ENCODE assay signal across 11 cellular contexts in the genomic region with DNA sequence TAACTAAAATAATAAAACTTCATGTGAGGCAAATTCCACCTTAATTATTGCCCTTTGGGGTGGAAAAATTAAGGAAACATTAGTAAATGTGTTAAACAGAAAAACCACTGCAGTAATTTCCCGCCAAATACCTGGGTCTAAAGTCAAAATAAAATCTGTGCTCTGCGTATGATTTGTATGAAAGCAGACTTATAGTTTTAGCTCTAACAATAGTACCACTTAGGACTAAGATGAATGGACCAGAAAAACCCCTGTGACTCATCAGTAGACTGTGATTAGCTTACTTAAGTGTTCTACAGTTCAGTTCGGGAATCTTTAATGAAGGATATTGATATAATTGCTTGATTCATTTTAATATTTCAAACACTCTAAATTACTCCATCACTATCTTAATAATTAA. TPM values are rescaled to one million over a fixed set of nuclear protein-coding genes. Genes with fewer than 3 reads are reported as not detected.
DNase-seq lines count a peak whose midpoint lies in the region; ATAC-seq and TF ChIP-seq lines count a peak whose summit lies in the region.
"Had no signal": no experiment of that assay in that cellular context is flagged by ENCODE, and none has a peak within 500 bp of the region (broad histone marks: within the 10 kb centered on the region; RNA-seq: fewer than 3 reads in every experiment).

No MANE protein-coding gene starts in this region.

- TF ChIP-seq POLR2A in uterus (IDR thresholded peaks at IDR 0.05): no peak

- H3K9me3 ChIP-seq in left ventricle myocardium inferior (replicated peaks) (no peaks in the 10 kb centered on the region), right atrium auricular region (no peaks in the 10 kb centered on the region), Panc1 (ENCODE audit: control insufficient read depth, insufficient read depth, low read depth, low read length) (peaks cover 18% of the 10 kb centered on the region; the same call in 1 of the 2 replicates), uterus (no peaks in the 10 kb centered on the region)
- H3K9me3 ChIP-seq in CD8-positive, alpha-beta T cell (ENCODE audit: low read length): no peaks in the 10 kb centered on the region

- H3K27me3 ChIP-seq in left ventricle myocardium inferior (ENCODE audit: low read depth) (no peaks in the 10 kb centered on the region), right atrium auricular region (no peaks in the 10 kb centered on the region), Panc1 (ENCODE audit: control insufficient read depth, insufficient read depth, low read length) (no peaks in the 10 kb centered on the region), uterus (no peaks in the 10 kb centered on the region)
- H3K27me3 ChIP-seq in CD8-positive, alpha-beta T cell (ENCODE audit: insufficient read depth, low read length): no peaks in the 10 kb centered on the region

- no peak overlapping the region for H3K4me3 ChIP-seq in left ventricle myocardium inferior
- no peak overlapping the region for H3K4me3 ChIP-seq in right atrium auricular region
- H3K4me3 ChIP-seq in Panc1 (ENCODE audit: low read depth in 2 of 2, low read length in 2 of 2): no peak overlapping the region
- H3K4me3 ChIP-seq in fibroblast of pulmonary artery (replicated peaks; ENCODE audit: low read depth, low read length): no peak overlapping the region
- no peak overlapping the region for H3K4me3 ChIP-seq in uterus
- H3K4me3 ChIP-seq in CD8-positive, alpha-beta T cell (ENCODE audit: low read depth, low read length): no peak overlapping the region

- intact Hi-C loops in left ventricle myocardium inferior (cut with micrococcal nuclease): no loop called here
- intact Hi-C loops in Panc1 (cut with micrococcal nuclease; ENCODE audit: unreplicated experiment): loop anchor here (5.0 kb wide), 2 partner anchors 75 to 395 kb away; no protein-coding TSS in a partner anchor
- intact Hi-C loops in uterus (cut with DNase I; ENCODE audit: low total_unique reads): loop anchor here (5.0 kb wide), 1 partner anchor 40 kb away; no protein-coding TSS in a partner anchor
- intact Hi-C loops in CD8-positive, alpha-beta T cell (cut with DNase I, micrococcal nuclease): loop anchor here (5.0 to 10.0 kb wide), 2 partner anchors 215 to 592 kb away; no protein-coding TSS in a partner anchor

- peak overlapping the region; percentile 80 for H3K27ac ChIP-seq in left ventricle myocardium inferior (replicated peaks)
- H3K27ac ChIP-seq in right atrium auricular region: no peak overlapping the region
- peak overlapping the region; percentile 100 for H3K27ac ChIP-seq in Panc1 (ENCODE audit: low read length)
- peak overlapping the region; percentile 34 to 78 for H3K27ac ChIP-seq in uterus
- H3K27ac ChIP-seq in CD8-positive, alpha-beta T cell (ENCODE audit: low read depth, low read length): no peak overlapping the region

- H3K9me3 Mint-ChIP-seq in CD8-positive, alpha-beta T cell: no peaks in the 10 kb centered on the region
- H3K9me3 Mint-ChIP-seq: activated T-helper 2 cell treated with anti-CD3 and anti-CD28 coated beads, Interferon-gamma antibody, Interleukin-2, Interleukin-4, amounts not matched to agents 10 μg/mL and 5 μg/mL and 100 μg/mL, durations not matched to agents 14 hours and 24 hours and 36 hours had no signal

- BruUV-seq in Panc1 (replicated peaks; lab: Mats Ljungman, UMichigan): no TSS peak

- H3K4me3 Mint-ChIP-seq in CD8-positive, alpha-beta T cell: no peak overlapping the region

- H3K36me3 ChIP-seq in left ventricle myocardium inferior (no peaks in the 10 kb centered on the region), right atrium auricular region (no peaks in the 10 kb centered on the region), Panc1 (ENCODE audit: control insufficient read depth, insufficient read depth, low read length) (no peaks in the 10 kb centered on the region), uterus (no peaks in the 10 kb centered on the region)
- no peaks in the 10 kb centered on the region for H3K36me3 ChIP-seq in CD8-positive, alpha-beta T cell (ENCODE audit: insufficient read depth, low read length)

- H3K27me3 Mint-ChIP-seq in CD8-positive, alpha-beta T cell (ENCODE audit: low read depth): no peaks in the 10 kb centered on the region

- ATAC-seq in Panc1: no peak
- no peak for ATAC-seq in CD8-positive, alpha-beta T cell

- H3K4me1 Mint-ChIP-seq in CD8-positive, alpha-beta T cell (ENCODE audit: low read depth): peaks cover 70% of the 10 kb centered on the region

- H3K4me1 ChIP-seq in left ventricle myocardium inferior: peaks cover 68% of the 10 kb centered on the region
- peaks cover 0 to 34% of the 10 kb centered on the region in 2 donors for H3K4me1 ChIP-seq in right atrium auricular region
- peaks cover 34% of the 10 kb centered on the region for H3K4me1 ChIP-seq in Panc1 (ENCODE audit: control insufficient read depth, insufficient read depth, low read length)
- peaks cover 0 to 21% of the 10 kb centered on the region in 2 donors for H3K4me1 ChIP-seq in uterus
- H3K4me1 ChIP-seq in CD8-positive, alpha-beta T cell (ENCODE audit: insufficient read depth, low read length): peaks cover 61% of the 10 kb centered on the region

- H3K36me3 Mint-ChIP-seq in CD8-positive, alpha-beta T cell: no peaks in the 10 kb centered on the region

- TF ChIP-seq CTCF in left ventricle myocardium inferior (IDR thresholded peaks at IDR 0.05; ENCODE audit: borderline replicate concordance): no peak
- no peak for TF ChIP-seq CTCF in right atrium auricular region (IDR thresholded peaks at IDR 0.05)
- TF ChIP-seq CTCF in Panc1 (IDR thresholded peaks at IDR 0.05): no peak
- no peak for TF ChIP-seq CTCF in fibroblast of pulmonary artery (IDR thresholded peaks at IDR 0.05; ENCODE audit: low read length, missing control alignments)
- no peak for TF ChIP-seq CTCF in uterus (IDR thresholded peaks at IDR 0.05)
- no peak for TF ChIP-seq CTCF in CD8-positive, alpha-beta T cell (IDR thresholded peaks at IDR 0.05)

- no peak overlapping the region for H3K27ac Mint-ChIP-seq in CD8-positive, alpha-beta T cell
- H3K27ac Mint-ChIP-seq: activated T-helper 2 cell treated with anti-CD3 and anti-CD28 coated beads, Interferon-gamma antibody, Interleukin-2, Interleukin-4, amounts not matched to agents 10 μg/mL and 5 μg/mL and 100 μg/mL, durations not matched to agents 14 hours and 24 hours and 36 hours had no signal

- DNase-seq in left ventricle myocardium inferior: no peak
- no peak for DNase-seq in right atrium auricular region (ENCODE audit: low spot score)
- DNase-seq in Panc1 (ENCODE audit: low read depth, low spot score): no peak
- DNase-seq in fibroblast of pulmonary artery (ENCODE audit: low read depth): peak; percentile 72
- no peak for DNase-seq in uterus
- no peak for DNase-seq in activated naive CD4-positive, alpha-beta T cell treated with Interleukin-2 at 50 U/mL for 16 hours
- no peak for DNase-seq in CD8-positive, alpha-beta T cell
- no peak for DNase-seq in stimulated activated CD4-positive, alpha-beta T cell treated with anti-CD3 and anti-CD28 coated beads, Interleukin-4, amount 100 ng/mL, for 1 hour
- DNase-seq: C1 segment of cervical spinal cord had no signal

- CTCF ChIA-PET in Panc1 (lab: Charles Lee): interaction anchor here (0.6 kb wide), 1 partner anchor 357 kb away, joined by 3 read pairs; no protein-coding TSS in a partner anchor
- CTCF ChIA-PET in CD8-positive, alpha-beta T cell (lab: Charles Lee): interaction anchor here (0.9 to 4.9 kb wide), 4 partner anchors 219 to 393 kb away, joined by 3 to 24 read pairs (median 3); no protein-coding TSS in a partner anchor

- POLR2A ChIA-PET in Panc1 (lab: Charles Lee): no interaction called here
- POLR2A ChIA-PET in CD8-positive, alpha-beta T cell (lab: Charles Lee): interaction anchor here (0.6 kb wide), 1 partner anchor 236 kb away, joined by 3 read pairs; no protein-coding TSS in a partner anchor

- in situ Hi-C loops in Panc1 (cut with HindIII; ENCODE audit: low pct_unique_long_range_greater_than_20kb, low sequenced_read_pairs): no loop called here

RNA-seq across cellular contexts. Expression of gene C1orf105, which starts 23.3 kb away (rescaled TPM):
- 8.5 TPM for total RNA-seq in left ventricle myocardium inferior
- 10 to 100 TPM in 1 of 2 donors, 1 to 10 TPM in 1; 3.3 to 18.0 TPM for total RNA-seq in right atrium auricular region
- not detected for total RNA-seq in Panc1 (2021; ENCODE audit: unreplicated experiment)
- polyA plus RNA-seq in Panc1 (2012; ENCODE audit: insufficient read length): not detected
- total RNA-seq in uterus: not detected
- total RNA-seq in CD8-positive, alpha-beta T cell: not detected
- total RNA-seq: activated T-helper 2 cell treated with anti-CD3 and anti-CD28 coated beads, Interferon-gamma antibody, Interleukin-2, Interleukin-4, amounts not matched to agents 10 μg/mL and 5 μg/mL and 100 μg/mL, durations not matched to agents 14 hours and 24 hours and 36 hours; lung microvascular endothelial cell had no signal

RNA-seq across cellular contexts. Expression of gene PIGC, which starts 46.6 kb away (rescaled TPM):
- total RNA-seq in left ventricle myocardium inferior: 15.4 TPM
- total RNA-seq in right atrium auricular region: 10 to 100 TPM; 14.8 to 15.8 TPM
- 23.6 TPM for total RNA-seq in Panc1 (2021; ENCODE audit: unreplicated experiment)
- polyA plus RNA-seq in Panc1 (2012; ENCODE audit: insufficient read length): 22.0 TPM
- total RNA-seq in uterus: 10 to 100 TPM in 3 of 4 donors, 1 to 10 TPM in 1; 8.2 to 83.3 (median 31.3) TPM
- total RNA-seq in CD8-positive, alpha-beta T cell: 10 to 100 TPM; 22.1 to 23.2 TPM

Comparison
In these comparisons a context has a peak if more than half of its experiments do, and no peak if none do; other contexts are left out.
1. H3K27ac ChIP-seq: peak in left ventricle myocardium inferior (single experiment), Panc1 (single experiment) and uterus (2 of 2); none in right atrium auricular region (0 of 2) and CD8-positive, alpha-beta T cell (single experiment).